11 cellular contexts compared by ENCODE assay signal in the genomic region with DNA sequence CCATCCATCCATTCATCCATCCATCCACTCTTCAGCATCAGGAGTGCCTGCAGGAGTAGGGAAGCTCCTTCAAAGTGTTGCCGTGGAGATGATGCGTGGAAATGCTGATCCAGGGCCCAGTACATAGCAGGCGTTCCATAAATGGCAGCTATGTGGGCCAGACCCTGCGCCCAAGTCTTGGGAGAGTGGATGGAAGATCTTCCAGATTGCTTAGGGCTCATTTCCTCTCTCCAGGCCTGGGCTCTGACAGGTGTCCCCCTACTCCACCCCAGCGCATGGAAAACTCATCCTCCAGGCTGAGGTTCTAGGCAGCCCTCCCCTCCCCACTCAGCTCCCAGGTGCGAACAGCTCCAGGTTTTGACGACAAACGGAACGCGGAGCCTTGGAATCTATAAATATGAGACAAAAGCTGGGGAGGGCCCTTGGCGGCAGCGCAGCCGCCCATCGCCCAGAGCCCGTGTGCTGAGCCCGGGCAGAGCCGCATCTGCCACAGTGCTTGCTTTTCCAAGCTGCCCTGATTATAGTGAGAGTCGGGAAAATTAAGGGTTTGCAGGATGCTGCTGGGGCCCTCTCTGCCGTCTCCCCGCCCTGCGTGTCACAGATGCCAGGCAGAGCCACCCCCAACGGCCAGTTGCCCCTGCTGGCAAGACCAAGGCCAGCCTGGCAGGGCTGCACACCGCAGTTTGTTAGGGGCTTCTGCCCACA. TPM values are rescaled to one million over a fixed set of nuclear protein-coding genes. Genes with fewer than 3 reads are reported as not detected.
DNase-seq lines count a peak whose midpoint lies in the region; ATAC-seq, FAIRE-seq and TF ChIP-seq lines count a peak whose summit lies in the region.
"Had no signal": no experiment of that assay in that cellular context is flagged by ENCODE, and none has a peak within 500 bp of the region (broad histone marks: within the 10 kb centered on the region; RNA-seq: fewer than 3 reads in every experiment).

No MANE protein-coding gene starts in this region.

- CTCF ChIA-PET in HCT116 (lab: Charles Lee), result no interaction called here

- FAIRE-seq in small intestine (lab: Jason Lieb, UNC), result no peak

- POLR2A ChIA-PET in HCT116 (lab: Charles Lee), result no interaction called here

- 78 to 90% (median 85%) methylated on average over 23 of the region's 23 CpGs for WGBS in small intestine, 3 donors

- no peak for TF ChIP-seq CTCF in HCT116 (IDR thresholded peaks at IDR 0.05 in 2 of 3, conservative IDR thresholded peaks at IDR 0.05 in 1 of 3; ENCODE audit: borderline replicate concordance in 1 of 3, insufficient read depth in 1 of 3, low read depth in 2 of 3, low read length in 2 of 3)
- no peak for TF ChIP-seq CTCF in osteoblast (IDR thresholded peaks at IDR 0.05; ENCODE audit: extremely low read depth, low read depth, low read length)

- peaks cover 13 to 28% of the 10 kb centered on the region in 2 experiments; a peak in 3 of 4 replicates for H3K4me1 ChIP-seq in HCT116 (ENCODE audit: control insufficient read depth in 1 of 2, insufficient read depth in 2 of 2, low read length in 2 of 2)
- no peaks in the 10 kb centered on the region for H3K4me1 ChIP-seq in osteoblast (ENCODE audit: insufficient read depth, low read length)
- no peaks in the 10 kb centered on the region for H3K4me1 ChIP-seq in small intestine (ENCODE audit: control insufficient read depth in 2 of 2, insufficient read depth in 1 of 2, low read depth in 1 of 2, low read length in 1 of 2)
- H3K4me1 ChIP-seq: gastrocnemius medialis had no signal

- BruUV-seq in HCT116 (replicated peaks; lab: Mats Ljungman, UMichigan), result no TSS peak

- no peaks in the 10 kb centered on the region for H3K79me2 ChIP-seq in HCT116 (ENCODE audit: insufficient read depth, low read length)
- no peaks in the 10 kb centered on the region for H3K79me2 ChIP-seq in osteoblast (ENCODE audit: insufficient read depth, low read length)

- peak overlapping the region; percentile 85 for H3K27ac ChIP-seq in HCT116 (ENCODE audit: low read depth, low read length)
- no peak overlapping the region for H3K27ac ChIP-seq in osteoblast (ENCODE audit: low read depth, low read length)
- no peak overlapping the region for H3K27ac ChIP-seq in small intestine (ENCODE audit: low read depth in 1 of 2, low read length in 1 of 2)
- H3K27ac ChIP-seq: gastrocnemius medialis had no signal

- H3K4me2 ChIP-seq in HCT116 (ENCODE audit: low read length), result peak overlapping the region; percentile 88
- H3K4me2 ChIP-seq in osteoblast (ENCODE audit: insufficient read depth, low read length), result no peak overlapping the region

- no peaks in the 10 kb centered on the region for H3K4me1 Mint-ChIP-seq in T-helper 1 cell treated with Interleukin-12 subunit alpha and Interleukin-12 subunit beta and Interleukin-4 antibody, amounts not matched to agents 30 μg/mL and 1 μg/mL, for 36 hours (ENCODE audit: low read depth)
- no peaks in the 10 kb centered on the region for H3K4me1 Mint-ChIP-seq in central memory CD8-positive, alpha-beta T cell

- H3K27me3 ChIP-seq in HCT116 (ENCODE audit: insufficient read depth, low read length), result no peaks in the 10 kb centered on the region
- peaks cover 31% of the 10 kb centered on the region for H3K27me3 ChIP-seq in osteoblast (ENCODE audit: insufficient read depth, low read length)
- H3K27me3 ChIP-seq in small intestine (ENCODE audit: control insufficient read depth in 2 of 2, insufficient read depth in 2 of 2, low read length in 2 of 2), result peaks cover 0 to 13% of the 10 kb centered on the region in 2 donors

- H3K27me3 Mint-ChIP-seq in T-helper 1 cell treated with Interleukin-12 subunit alpha and Interleukin-12 subunit beta and Interleukin-4 antibody, amounts not matched to agents 30 μg/mL and 1 μg/mL, for 36 hours (ENCODE audit: low read depth), result peaks cover 30% of the 10 kb centered on the region
- peaks cover 27% of the 10 kb centered on the region for H3K27me3 Mint-ChIP-seq in central memory CD8-positive, alpha-beta T cell

- TF ChIP-seq POLR2A in HCT116 (IDR thresholded peaks at IDR 0.05; ENCODE audit: borderline replicate concordance, extremely low read depth, insufficient read depth, insufficient read length), result no peak

- H4K20me1 ChIP-seq in HCT116 (ENCODE audit: insufficient read depth) (no peaks in the 10 kb centered on the region), osteoblast (ENCODE audit: insufficient read depth, low read length) (no peaks in the 10 kb centered on the region)

- H3K9me3 ChIP-seq in HCT116 (ENCODE audit: control insufficient read depth in 1 of 2, insufficient read depth in 1 of 2, low read depth in 1 of 2, low read length in 2 of 2) (no peaks in the 10 kb centered on the region), osteoblast (ENCODE audit: low read depth, low read length) (no peaks in the 10 kb centered on the region), small intestine (ENCODE audit: control insufficient read depth, low read depth) (no peaks in the 10 kb centered on the region)
- H3K9me3 ChIP-seq: gastrocnemius medialis had no signal

- no peak for TF ChIP-seq RAD21 in HCT116 (IDR thresholded peaks at IDR 0.05; ENCODE audit: low read depth)

- no peak overlapping the region for H2AFZ ChIP-seq in HCT116 (ENCODE audit: low read depth, low read length, poor library complexity, severe bottlenecking)
- no peak overlapping the region for H2AFZ ChIP-seq in osteoblast (ENCODE audit: low read length)

- H3K4me3 Mint-ChIP-seq in T-helper 1 cell treated with Interleukin-12 subunit alpha and Interleukin-12 subunit beta and Interleukin-4 antibody, amounts not matched to agents 30 μg/mL and 1 μg/mL, for 36 hours, result peak overlapping the region; percentile 43
- H3K4me3 Mint-ChIP-seq in central memory CD8-positive, alpha-beta T cell, result peak overlapping the region; percentile 45

- intact Hi-C loops in HCT116 (cut with micrococcal nuclease), result no loop called here

- RAD21 ChIA-PET in HCT116 (lab: Charles Lee; ENCODE audit: low non-redundant PET in 1 of 2, low total read pairs in 2 of 2, uncharacterized antibody in 2 of 2, unreplicated experiment in 2 of 2), result no interaction called here

- H3K9ac ChIP-seq in HCT116 (ENCODE audit: low read length), result peak overlapping the region; percentile 80

- no peaks in the 10 kb centered on the region for H3K36me3 ChIP-seq in HCT116 (ENCODE audit: control insufficient read depth in 1 of 2, insufficient read depth in 2 of 2, low read length in 2 of 2)
- H3K36me3 ChIP-seq in osteoblast (ENCODE audit: insufficient read depth, low read length), result no peaks in the 10 kb centered on the region
- H3K36me3 ChIP-seq in small intestine (ENCODE audit: control insufficient read depth in 2 of 2, insufficient read depth in 2 of 2, low read length in 2 of 2), result no peaks in the 10 kb centered on the region
- H3K36me3 ChIP-seq: gastrocnemius medialis had no signal

- no peak overlapping the region for H3K27ac Mint-ChIP-seq in T-helper 1 cell treated with Interleukin-12 subunit alpha and Interleukin-12 subunit beta and Interleukin-4 antibody, amounts not matched to agents 30 μg/mL and 1 μg/mL, for 36 hours
- H3K27ac Mint-ChIP-seq in central memory CD8-positive, alpha-beta T cell (ENCODE audit: low read depth), result no peak overlapping the region

- H3K9me2 ChIP-seq in HCT116 (ENCODE audit: insufficient read depth), result no peaks in the 10 kb centered on the region

- DNase-seq in T-helper 1 cell, result no peak
- no peak for DNase-seq in HCT116 (ENCODE audit: low read depth, low spot score)
- DNase-seq in central memory CD8-positive, alpha-beta T cell (ENCODE audit: low spot score in 2 of 2), result no peak
- peak; percentile 80 for DNase-seq in osteoblast (ENCODE audit: insufficient read length, low spot score, missing footprints)
- no peak for DNase-seq in small intestine
- no peak for DNase-seq in NCI-H2196 treated with DMSO at 0.1 percent for 48 hours (lab: John Stamatoyannopoulos, UW; ENCODE audit: unreplicated experiment)
- no peak for DNase-seq in OCI-M1 (lab: John Stamatoyannopoulos, UW)
- DNase-seq: gastrocnemius medialis, GF-D8, NCI-H1930 had no signal

- H3K9me3 Mint-ChIP-seq in T-helper 1 cell treated with Interleukin-12 subunit alpha and Interleukin-12 subunit beta and Interleukin-4 antibody, amounts not matched to agents 30 μg/mL and 1 μg/mL, for 36 hours, result no peaks in the 10 kb centered on the region
- no peaks in the 10 kb centered on the region for H3K9me3 Mint-ChIP-seq in central memory CD8-positive, alpha-beta T cell

- no peaks in the 10 kb centered on the region for H3K36me3 Mint-ChIP-seq in T-helper 1 cell treated with Interleukin-12 subunit alpha and Interleukin-12 subunit beta and Interleukin-4 antibody, amounts not matched to agents 30 μg/mL and 1 μg/mL, for 36 hours (ENCODE audit: low read depth)
- H3K36me3 Mint-ChIP-seq in central memory CD8-positive, alpha-beta T cell (ENCODE audit: insufficient read depth), result peaks cover 2% of the 10 kb centered on the region

- ATAC-seq in HCT116, result no peak
- no peak for ATAC-seq in central memory CD8-positive, alpha-beta T cell (replicated peaks; ENCODE audit: extremely low read depth, poor library complexity, severe bottlenecking)
- ATAC-seq: gastrocnemius medialis had no signal

- H3K4me3 ChIP-seq in HCT116 (replicated peaks in 1 of 2; ENCODE audit: low read depth in 1 of 2, low read length in 2 of 2) (peak overlapping the region; percentile 60 to 74), osteoblast (ENCODE audit: insufficient read depth, low read length) (no peak overlapping the region), small intestine (ENCODE audit: low read depth in 1 of 2, low read length in 2 of 2) (no peak overlapping the region)

TF ChIP-seq in HCT116, 20 proteins besides CTCF, POLR2A, EP300 and RAD21 (continues in another document):
- no peak for TF ChIP-seq EZH2phosphoT487 (IDR thresholded peaks at IDR 0.05; ENCODE audit: borderline replicate concordance)

RNA-seq across cellular contexts. Expression of gene BEGAIN, which starts 1.6 kb away (rescaled TPM):
- total RNA-seq in HCT116 (2021; ENCODE audit: unreplicated experiment) (8.5 TPM), osteoblast (1.1 TPM in 1 of 2 replicates, not detected in the other)
- polyA plus RNA-seq in HCT116 (2012), result 7.8 and 8.5 TPM in 2 replicates
- 10 to 100 TPM in 1 of 3 donors, 1 to 10 TPM in 2; 1.3 to 13.5 (median 7.4) TPM for polyA plus RNA-seq in small intestine

Comparison
In these comparisons a context has a peak if more than half of its experiments do, and no peak if none do; other contexts are left out.
1. H3K4me3 ChIP-seq: peak in HCT116 (2 of 2); none in osteoblast (single experiment) and small intestine (0 of 2).